1 cellular context compared by ENCODE assay signal in genomic region chr2:208319403-208319802, GRCh38.
TF ChIP-seq lines count a peak whose summit lies in the region.

No MANE protein-coding gene starts in this region.

TF ChIP-seq in GM12878, 131 proteins besides CTCF, POLR2A, EP300 and RAD21 (continued from another document and continues in another):
- TF ChIP-seq PRDM15 (CRISPR knock-in tag; IDR thresholded peaks at IDR 0.05) (no peak), MLLT1 (IDR thresholded peaks at IDR 0.05) (no peak), GABPA (IDR thresholded peaks at IDR 0.05; ENCODE audit: low read depth) (0 out of 2 replicates have a peak, but pooled peaks have one; percentile 15), ZNF274 (IDR thresholded peaks at IDR 0.05; ENCODE audit: insufficient read depth, insufficient read length) (no peak), ETV6 (conservative IDR thresholded peaks at IDR 0.05 in 1 of 2, IDR thresholded peaks at IDR 0.05 in 1 of 2; ENCODE audit: borderline replicate concordance in 1 of 2, low read depth in 1 of 2) (no peak), BACH1 (IDR thresholded peaks at IDR 0.05; ENCODE audit: borderline replicate concordance) (no peak), ZBTB33 (IDR thresholded peaks at IDR 0.05) (no peak), MAX (IDR thresholded peaks at IDR 0.05; ENCODE audit: low read depth, low read length) (no peak), HDAC2 (IDR thresholded peaks at IDR 0.05) (no peak), TCF7 (IDR thresholded peaks at IDR 0.05; ENCODE audit: borderline replicate concordance) (no peak), TAF1 (IDR thresholded peaks at IDR 0.05; ENCODE audit: borderline replicate concordance, low read depth, low read length) (no peak), SMC3 (IDR thresholded peaks at IDR 0.05; ENCODE audit: borderline replicate concordance, low read length) (no peak), PKNOX1 (IDR thresholded peaks at IDR 0.05) (no peak), ZBTB40 (IDR thresholded peaks at IDR 0.05; ENCODE audit: borderline replicate concordance) (no peak), SIN3A (IDR thresholded peaks at IDR 0.05; ENCODE audit: low read depth, low read length) (no peak), ATF7 (IDR thresholded peaks at IDR 0.05; ENCODE audit: low read depth) (0 out of 2 replicates have a peak, but pooled peaks have one; percentile 9), IRF3 (IDR thresholded peaks at IDR 0.05) (no peak), MEF2A (IDR thresholded peaks at IDR 0.05; ENCODE audit: insufficient read depth, low read depth, low read length) (0 out of 2 replicates have a peak, but pooled peaks have one; percentile 28), BHLHE40 (IDR thresholded peaks at IDR 0.05; ENCODE audit: borderline replicate concordance in 1 of 2, low read depth in 2 of 2, low read length in 1 of 2) (no peak), HDAC6 (IDR thresholded peaks at IDR 0.05; ENCODE audit: unreplicated experiment) (no peak), POLR2AphosphoS5 (IDR thresholded peaks at IDR 0.05; ENCODE audit: low read length) (no peak), TCF3 (IDR thresholded peaks at IDR 0.05; ENCODE audit: borderline replicate concordance, insufficient read depth, low read depth, low read length) (no peak), ATF2 (IDR thresholded peaks at IDR 0.05; ENCODE audit: low read length) (peak; percentile 50; the same call in 1 of the 2 replicates), SMAD5 (IDR thresholded peaks at IDR 0.05; ENCODE audit: low read depth) (no peak), CEBPZ (IDR thresholded peaks at IDR 0.05; ENCODE audit: low read depth, low read length) (no peak), ZNF622 (IDR thresholded peaks at IDR 0.05) (no peak), NFIC (IDR thresholded peaks at IDR 0.05; ENCODE audit: low read depth, low read length) (peak; percentile 71), SUPT20H (IDR thresholded peaks at IDR 0.05; ENCODE audit: borderline replicate concordance, control insufficient read depth, low read depth, low read length) (no peak), CHD4 (IDR thresholded peaks at IDR 0.05) (no peak), SIX5 (IDR thresholded peaks at IDR 0.05; ENCODE audit: low read depth, low read length, severe bottlenecking) (no peak), GATAD2B (conservative IDR thresholded peaks at IDR 0.05; ENCODE audit: low read depth) (no peak), MXI1 (IDR thresholded peaks at IDR 0.05; ENCODE audit: low read depth, low read length) (no peak), HCFC1 (IDR thresholded peaks at IDR 0.05; ENCODE audit: low read length) (no peak), ZNF217 (IDR thresholded peaks at IDR 0.05) (no peak), MEF2B (IDR thresholded peaks at IDR 0.05; ENCODE audit: partially characterized antibody, poor library complexity, severe bottlenecking) (no peak), NR2C1 (IDR thresholded peaks at IDR 0.05) (no peak), CHD1 (IDR thresholded peaks at IDR 0.05; ENCODE audit: low read depth, low read length) (no peak), ZNF207 (IDR thresholded peaks at IDR 0.05; ENCODE audit: borderline replicate concordance) (no peak), RFX5 (IDR thresholded peaks at IDR 0.05; ENCODE audit: low read depth, low read length) (no peak), ZSCAN29 (IDR thresholded peaks at IDR 0.05) (no peak), E2F4 (IDR thresholded peaks at IDR 0.05; ENCODE audit: low read depth, low read length) (no peak), CBFB (IDR thresholded peaks at IDR 0.05; ENCODE audit: low read depth) (no peak), KLF5 (IDR thresholded peaks at IDR 0.05; ENCODE audit: partially characterized antibody) (no peak)
